8 cellular contexts compared by ENCODE assay signal in genomic region chr1:157369808-157370521, GRCh38.
DNase-seq lines count a peak whose midpoint lies in the region; ATAC-seq, FAIRE-seq and TF ChIP-seq lines count a peak whose summit lies in the region.

No MANE protein-coding gene starts in this region.

- H3K27ac ChIP-seq in lung (ENCODE audit: low read depth in 1 of 2, low read length in 1 of 2) (no peak overlapping the region), thyroid gland (no peak overlapping the region)

- no peaks in the 10 kb centered on the region for H3K27me3 ChIP-seq in MG63
- no peaks in the 10 kb centered on the region for H3K27me3 ChIP-seq in lung (ENCODE audit: control insufficient read depth, insufficient read depth)
- no peaks in the 10 kb centered on the region for H3K27me3 ChIP-seq in thyroid gland

- TF ChIP-seq CTCF in lung (IDR thresholded peaks at IDR 0.05; ENCODE audit: control extremely low read depth, extremely low read depth) (peak; percentile 64), thyroid gland (IDR thresholded peaks at IDR 0.05) (peak; percentile 70 to 96 (median 76))

- no peaks in the 10 kb centered on the region for H3K4me1 ChIP-seq in lung (ENCODE audit: control insufficient read depth in 2 of 2, insufficient read depth in 2 of 2, low read length in 2 of 2)
- H3K4me1 ChIP-seq in thyroid gland = no peaks in the 10 kb centered on the region

- peak; percentile 81 for DNase-seq in ELF-1 (ENCODE audit: low read depth, low spot score)
- DNase-seq in MG63 = peak; percentile 4
- DNase-seq in T-helper 2 cell treated with Interferon-gamma antibody and Interleukin-4, amounts not matched to agents 5 μg/mL and 100 μg/mL, for 36 hours (ENCODE audit: low spot score) = peak; percentile 22
- DNase-seq in ecto neural progenitor cell (ENCODE audit: low spot score) = peak; percentile 69
- no peak for DNase-seq in lung (ENCODE audit: low spot score)
- peak; percentile 28 to 31 for DNase-seq in thyroid gland

- H3K4me3 Mint-ChIP-seq in T-helper 2 cell treated with Interferon-gamma antibody and Interleukin-4, amounts not matched to agents 5 μg/mL and 100 μg/mL, for 36 hours = no peak overlapping the region

- peak; percentile 47 for FAIRE-seq in A204.1 (lab: Jason Lieb, UNC)

- H3K36me3 ChIP-seq in MG63 (no peaks in the 10 kb centered on the region), lung (ENCODE audit: control insufficient read depth in 2 of 2, insufficient read depth in 2 of 2, low read length in 2 of 2) (no peaks in the 10 kb centered on the region), thyroid gland (no peaks in the 10 kb centered on the region)

- H3K27me3 Mint-ChIP-seq in T-helper 2 cell treated with Interferon-gamma antibody and Interleukin-4, amounts not matched to agents 5 μg/mL and 100 μg/mL, for 36 hours (ENCODE audit: low read depth) = peaks cover 5% of the 10 kb centered on the region

- no peaks in the 10 kb centered on the region for H3K36me3 Mint-ChIP-seq in T-helper 2 cell treated with Interferon-gamma antibody and Interleukin-4, amounts not matched to agents 5 μg/mL and 100 μg/mL, for 36 hours (ENCODE audit: low read depth)

- no peak for TF ChIP-seq POLR2A in thyroid gland (IDR thresholded peaks at IDR 0.05)

- H3K9me3 ChIP-seq in MG63 = no peaks in the 10 kb centered on the region
- H3K9me3 ChIP-seq in lung (ENCODE audit: control insufficient read depth in 2 of 2, insufficient read depth in 1 of 2, low read length in 1 of 2) = no peaks in the 10 kb centered on the region
- no peaks in the 10 kb centered on the region for H3K9me3 ChIP-seq in thyroid gland

- intact Hi-C loops in thyroid gland (cut with DNase I) = loop anchor here (5.0 to 10.0 kb wide), 2 partner anchors 122 to 175 kb away; no protein-coding TSS in a partner anchor

- peaks cover 2% of the 10 kb centered on the region for H3K4me1 Mint-ChIP-seq in T-helper 2 cell treated with Interferon-gamma antibody and Interleukin-4, amounts not matched to agents 5 μg/mL and 100 μg/mL, for 36 hours (ENCODE audit: low read depth)

- H3K4me3 ChIP-seq in MG63 (no peak overlapping the region), lung (no peak overlapping the region), thyroid gland (replicated peaks in 1 of 3) (no peak overlapping the region)

- H3K9me3 Mint-ChIP-seq in T-helper 2 cell treated with Interferon-gamma antibody and Interleukin-4, amounts not matched to agents 5 μg/mL and 100 μg/mL, for 36 hours = no peaks in the 10 kb centered on the region

- ATAC-seq in lung (ENCODE audit: insufficient read depth, low FRiP score) (no peak), HG03520 (IDR thresholded peaks at IDR 0.05; ENCODE audit: unreplicated experiment) (no peak)

- H3K27ac Mint-ChIP-seq in T-helper 2 cell treated with Interferon-gamma antibody and Interleukin-4, amounts not matched to agents 5 μg/mL and 100 μg/mL, for 36 hours = no peak overlapping the region

- 5 to 6% methylated on average over 6 of the region's 6 CpGs for WGBS in lung, 2 donors
- 3 to 5% methylated on average over 6 of the region's 6 CpGs for WGBS in thyroid gland, 2 donors
